ENCODE assay signal across 1 cellular context in genomic region chr16:49859139-49859947, GRCh38.
TF ChIP-seq lines count a peak whose summit lies in the region.

No MANE protein-coding gene starts in this region.

TF ChIP-seq in GM23338, 12 proteins besides CTCF, POLR2A, EP300 and RAD21 (continued from another document):
- no peak for TF ChIP-seq ZNF462 (CRISPR knock-in tag; IDR thresholded peaks at IDR 0.05)
- no peak for TF ChIP-seq REST (IDR thresholded peaks at IDR 0.05; ENCODE audit: unreplicated experiment)
- no peak for TF ChIP-seq JUNB (IDR thresholded peaks at IDR 0.05; ENCODE audit: unreplicated experiment)
